Comparison of ENCODE assay signal across 18 cellular contexts in genomic region chr2:85711578-85712060, GRCh38. TPM values are rescaled to one million over a fixed set of nuclear protein-coding genes. Genes with fewer than 3 reads are reported as not detected.
A peak's percentile ranks its signal among the peaks of the same experiment; 100 is the strongest.
DNase-seq lines count a peak whose midpoint lies in the region; ATAC-seq, FAIRE-seq and TF ChIP-seq lines count a peak whose summit lies in the region.
"Had no signal": no experiment of that assay in that cellular context is flagged by ENCODE, and none has a peak within 500 bp of the region (broad histone marks: within the 10 kb centered on the region; RNA-seq: fewer than 3 reads in every experiment).

No MANE protein-coding gene starts in this region.

- TF ChIP-seq CTCF in right atrium auricular region (IDR thresholded peaks at IDR 0.05) (no peak), kidney (IDR thresholded peaks at IDR 0.05; ENCODE audit: borderline replicate concordance, extremely low read depth, insufficient read depth) (no peak), gastrocnemius medialis (IDR thresholded peaks at IDR 0.05 in 4 of 5, conservative IDR thresholded peaks at IDR 0.05 in 1 of 5) (no peak)

- DNase-seq in right atrium auricular region (ENCODE audit: low spot score) (peak; percentile 56), Right ventricle myocardium inferior (ENCODE audit: missing footprints) (no peak), kidney (no peak), gastrocnemius medialis (no peak)
- no peak for DNase-seq in stimulated activated naive CD4-positive, alpha-beta T cell (lab: John Stamatoyannopoulos, UW)
- DNase-seq: activated CD4-positive, alpha-beta T cell treated with anti-CD3 and anti-CD28 coated beads for 48 hours; activated T-cell treated with anti-CD3 and anti-CD28 coated beads, Interleukin-2, amount 50 U/mL, for 4 hours; Calu3; MM.1S; NK-92 treated with Interleukin-12 subunit alpha and Interleukin-12 subunit beta, amount 100 ng/mL, for 24 hours; T-helper 9 cell had no signal

- ATAC-seq in Right ventricle myocardium inferior (no peak), gastrocnemius medialis (no peak), GM21825 (IDR thresholded peaks at IDR 0.05; ENCODE audit: unreplicated experiment) (no peak), GM18868 (IDR thresholded peaks at IDR 0.05; ENCODE audit: unreplicated experiment) (no peak), HG03280 (IDR thresholded peaks at IDR 0.05; ENCODE audit: unreplicated experiment) (no peak)
- ATAC-seq: activated T-cell treated with anti-CD3 and anti-CD28 coated beads, Interleukin-2, amount 50 U/mL, for 4 hours had no signal

- H3K27me3 ChIP-seq in right atrium auricular region (no peaks in the 10 kb centered on the region), gastrocnemius medialis (no peaks in the 10 kb centered on the region)

- H3K36me3 ChIP-seq in right atrium auricular region: no peaks in the 10 kb centered on the region
- H3K36me3 ChIP-seq in kidney (ENCODE audit: control insufficient read depth in 1 of 2, insufficient read depth in 2 of 2, low read length in 2 of 2): no peaks in the 10 kb centered on the region
- H3K36me3 ChIP-seq in gastrocnemius medialis: no peaks in the 10 kb centered on the region
- H3K36me3 ChIP-seq: neural progenitor cell had no signal

- H3K4me1 ChIP-seq in right atrium auricular region (peaks cover 0 to 62% of the 10 kb centered on the region in 2 donors), kidney (ENCODE audit: control insufficient read depth in 1 of 2, insufficient read depth in 1 of 2, low read depth in 1 of 2, low read length in 2 of 2) (peaks cover 6 to 13% of the 10 kb centered on the region in 2 donors), gastrocnemius medialis (peaks cover 54 to 79% of the 10 kb centered on the region in 2 donors)

- H3K27ac ChIP-seq in right atrium auricular region (peak overlapping the region; percentile 80 to 84), kidney (ENCODE audit: low read depth in 2 of 2, low read length in 2 of 2) (peak overlapping the region; percentile 54 to 83), gastrocnemius medialis (peak overlapping the region; percentile 92 to 97 (median 95))
- H3K27ac ChIP-seq: neural progenitor cell had no signal

- FAIRE-seq in kidney (lab: Jason Lieb, UNC): no peak
- FAIRE-seq: H1, HTR-8/SVneo had no signal

- H3K9me3 ChIP-seq in right atrium auricular region (no peaks in the 10 kb centered on the region), kidney (ENCODE audit: control insufficient read depth in 1 of 2, low read length in 2 of 2) (no peaks in the 10 kb centered on the region), gastrocnemius medialis (no peaks in the 10 kb centered on the region)

- in situ Hi-C loops in gastrocnemius medialis (cut with MboI; ENCODE audit: low sequenced_read_pairs in 4 of 4): no loop called here

- no peak for TF ChIP-seq POLR2A in gastrocnemius medialis (IDR thresholded peaks at IDR 0.05)

- peak overlapping the region in 1 of 2 donors; percentile 6 for H3K4me3 ChIP-seq in right atrium auricular region
- no peak overlapping the region for H3K4me3 ChIP-seq in kidney (ENCODE audit: low read length in 2 of 2)
- peak overlapping the region in 3 of 4 donors; percentile 11 to 32 (median 27) for H3K4me3 ChIP-seq in gastrocnemius medialis
- H3K4me3 ChIP-seq: neural progenitor cell had no signal

- H3K9ac ChIP-seq in kidney (ENCODE audit: low read length in 2 of 2): no peak overlapping the region
- H3K9ac ChIP-seq: neural progenitor cell had no signal

- intact Hi-C loops in Right ventricle myocardium inferior (cut with DNase I) (loop anchor here (1.0 kb wide), 1 partner anchor 85 kb away; no protein-coding TSS in a partner anchor), kidney (cut with DNase I) (no loop called here), gastrocnemius medialis (cut with DNase I; ENCODE audit: low total_unique reads) (no loop called here)

RNA-seq across cellular contexts. Expression of gene GNLY, which starts 17.5 kb away (rescaled TPM):
- total RNA-seq in right atrium auricular region (1 to 10 TPM in 1 of 2 donors, not detected in 1; 1.4 TPM), Right ventricle myocardium inferior (3.4 TPM), kidney (5.5 TPM), gastrocnemius medialis (10 to 100 TPM in 2 of 4 donors, 1 to 10 TPM in 2; 3.6 to 36.1 (median 12.0) TPM)
- polyA plus RNA-seq in kidney (ENCODE audit: insufficient read depth, low read depth, low replicate concordance): 8.1 TPM
- total RNA-seq: Calu3, chondrocyte, H1 had no signal

RNA-seq across cellular contexts. Expression of gene ATOH8, which starts 42.2 kb away (rescaled TPM):
- total RNA-seq in right atrium auricular region (100 to 1,000 TPM in 1 of 2 donors, 10 to 100 TPM in 1; 35.1 to 116 TPM), Right ventricle myocardium inferior (29.1 TPM), kidney (11.2 TPM), gastrocnemius medialis (100 to 1,000 TPM; 122 to 266 (median 150) TPM)
- 18.6 TPM for polyA plus RNA-seq in kidney (ENCODE audit: insufficient read depth, low read depth, low replicate concordance)
- total RNA-seq: activated T-cell treated with anti-CD3 and anti-CD28 coated beads, Interleukin-2, amount 50 U/mL, for 4 hours had no signal

RNA-seq across cellular contexts. Expression of gene SFTPB, which starts 43.6 kb away (rescaled TPM):
- total RNA-seq in right atrium auricular region (under 1 TPM in 1 of 2 donors, not detected in 1; 0.15 TPM), Right ventricle myocardium inferior (0.19 TPM), kidney (1.3 TPM), gastrocnemius medialis (not detected)
- polyA plus RNA-seq in kidney (ENCODE audit: insufficient read depth, low read depth, low replicate concordance): 0.92 TPM
- total RNA-seq: Calu3, chondrocyte, H1 had no signal
- polyA plus RNA-seq: H1 had no signal

Comparison
In these comparisons a context has a peak if more than half of its experiments do, and no peak if none do; other contexts are left out.
1. H3K4me3 ChIP-seq: peak in gastrocnemius medialis (3 of 4); none in kidney (0 of 2).
2. Peak in every context shown above with its lines, with median percentiles within 50 percentile points of each other: H3K27ac ChIP-seq.